ENCODE assay signal across 24 cellular contexts in the genomic region with DNA sequence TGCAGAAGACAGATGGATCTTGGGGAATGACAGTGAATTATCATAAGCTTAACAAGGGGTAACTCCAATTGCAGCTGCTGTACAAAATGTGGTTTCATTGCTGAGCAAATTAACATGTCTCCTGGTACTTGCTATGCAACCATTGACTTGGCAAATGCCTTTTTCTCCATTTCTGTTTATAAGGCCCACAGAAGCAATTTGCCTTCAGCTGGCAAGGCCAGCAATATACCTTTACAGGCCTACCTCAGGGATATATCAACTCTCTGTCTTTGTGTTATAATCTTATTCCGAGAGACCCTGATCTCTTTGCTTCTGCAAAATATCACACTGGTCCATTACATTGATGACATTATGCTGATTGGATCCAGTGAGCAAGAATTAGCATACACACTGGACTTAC.
"Had no signal": no experiment of that assay in that cellular context is flagged by ENCODE, and none has a peak within 500 bp of the region (broad histone marks: within the 10 kb centered on the region; RNA-seq: fewer than 3 reads in every experiment).

No MANE protein-coding gene starts in this region.

- H3K4me1 ChIP-seq: colonic mucosa, gastrocnemius medialis, gastroesophageal sphincter, heart left ventricle, heart right ventricle had no signal

- H3K36me3 ChIP-seq: colonic mucosa, esophagus squamous epithelium, gastrocnemius medialis, gastroesophageal sphincter, heart left ventricle, heart right ventricle had no signal

- H3K27me3 ChIP-seq: colonic mucosa, dorsolateral prefrontal cortex, esophagus squamous epithelium, foreskin keratinocyte, gastrocnemius medialis, gastroesophageal sphincter, heart left ventricle, heart right ventricle, hepatocyte had no signal

- H3K79me2 ChIP-seq: hepatocyte had no signal

- H2AFZ ChIP-seq: hepatocyte had no signal

- H3K4me2 ChIP-seq: hepatocyte had no signal

- H3K27ac ChIP-seq: colonic mucosa, coronary artery, dorsolateral prefrontal cortex, epithelial cell of prostate, esophagus squamous epithelium, foreskin keratinocyte, gastrocnemius medialis, gastroesophageal sphincter, heart left ventricle, heart right ventricle, hepatocyte had no signal

- H3K4me3 ChIP-seq: colonic mucosa, coronary artery, dorsolateral prefrontal cortex, esophagus squamous epithelium, gastrocnemius medialis, gastroesophageal sphincter, heart left ventricle, heart right ventricle, hepatocyte had no signal

- ATAC-seq: effector memory CD8-positive, alpha-beta T cell; esophagus mucosa; foreskin keratinocyte; gastrocnemius medialis; gastroesophageal sphincter; heart left ventricle; heart right ventricle had no signal

- H3K9me3 ChIP-seq: colonic mucosa, gastrocnemius medialis had no signal

- DNase-seq: colonic mucosa; cortex of kidney; dermis blood vessel endothelial cell; dorsolateral prefrontal cortex; effector CD4-positive, alpha-beta T cell; effector CD8-positive, alpha-beta T cell; effector memory CD4-positive, alpha-beta T cell; effector memory CD8-positive, alpha-beta T cell; endodermal cell; erythroblast; esophagus squamous epithelium; foreskin fibroblast; foreskin keratinocyte; foreskin melanocyte; gastrocnemius medialis; glutamatergic neuron; head of caudate nucleus; heart left ventricle; heart right ventricle had no signal
